In the genomic region with DNA sequence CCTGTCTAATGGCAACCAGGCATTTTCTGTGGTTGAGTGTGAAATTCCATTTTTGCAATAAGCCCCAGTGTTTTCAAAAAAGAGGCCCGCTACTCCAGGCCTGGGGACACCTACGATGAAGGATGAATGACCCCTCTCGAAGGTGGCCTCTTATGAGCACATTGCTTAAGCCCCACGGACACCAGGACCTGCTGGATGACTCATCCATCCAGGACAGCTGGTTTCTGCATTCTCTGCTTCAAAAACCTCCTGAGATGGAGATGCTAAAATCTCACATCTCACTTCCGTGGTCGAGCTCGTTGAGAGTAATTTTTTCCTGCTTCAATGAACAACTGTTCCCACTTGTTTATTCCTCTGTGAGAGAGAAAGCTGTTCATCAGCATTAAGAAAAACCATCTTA, we compare ENCODE assay signal across 25 cellular contexts.
"Had no signal": no experiment of that assay in that cellular context is flagged by ENCODE, and none has a peak within 500 bp of the region (broad histone marks: within the 10 kb centered on the region; RNA-seq: fewer than 3 reads in every experiment).

No MANE protein-coding gene starts in this region.

- DNase-seq: activated CD4-positive, alpha-beta T cell treated with anti-CD3 and anti-CD28 coated beads for 36 hours; activated CD4-positive, CD25-positive, alpha-beta regulatory T cell; activated naive CD4-positive, alpha-beta T cell; activated T-cell treated with anti-CD3 and anti-CD28 coated beads for 4 hours; activated T-cell treated with anti-CD3 and anti-CD28 coated beads, Interleukin-2, amount 50 U/mL, for 72 hours; caudate nucleus; endodermal cell; esophagus squamous epithelium; foreskin melanocyte; left lung; lower lobe of right lung; mucosa of descending colon; stimulated activated CD4-positive, alpha-beta T cell treated with anti-CD3 and anti-CD28 coated beads, Interleukin-12 subunit alpha, Interleukin-12 subunit beta, amount 100 ng/mL, for 4 hours; stimulated activated CD4-positive, alpha-beta T cell treated with anti-CD3 and anti-CD28 coated beads, Interleukin-4, amount 100 ng/mL, for 1 hour had no signal

- H3K4me1 Mint-ChIP-seq: activated CD4-positive, alpha-beta T cell treated with anti-CD3 and anti-CD28 coated beads for 36 hours; nephron; stimulated activated effector memory CD8-positive, alpha-beta T cell treated with anti-CD3 and anti-CD28 coated beads, Interleukin-12 subunit alpha, Interleukin-12 subunit beta, amount 100 ng/mL, for 72 hours had no signal

- H3K27ac ChIP-seq: ascending aorta, esophagus squamous epithelium, left lung, lower lobe of right lung, neutrophil, skin epidermis, thoracic aorta had no signal

- H3K27me3 Mint-ChIP-seq: activated CD4-positive, alpha-beta T cell treated with anti-CD3 and anti-CD28 coated beads for 36 hours; activated naive CD8-positive, alpha-beta T cell; dendritic cell treated with granulocyte-macrophage colony-stimulating factor and Interleukin-4, amounts not matched to agents 40 ng/mL and 50 ng/mL, for 4 days; stimulated activated naive CD8-positive, alpha-beta T cell treated with anti-CD3 and anti-CD28 coated beads, Interleukin-15, Interleukin-2, amounts not matched to agents 100 ng/mL and 50 ng/mL, for 24 hours had no signal

- FAIRE-seq: urothelium cell line had no signal

- H3K9me3 ChIP-seq: ascending aorta, neutrophil, thoracic aorta had no signal

- H3K4me3 Mint-ChIP-seq: activated CD4-positive, alpha-beta T cell treated with anti-CD3 and anti-CD28 coated beads for 36 hours; activated naive CD8-positive, alpha-beta T cell; activated T-cell treated with anti-CD3 and anti-CD28 coated beads, Interleukin-2, amount 50 U/mL, for 72 hours; dendritic cell treated with granulocyte-macrophage colony-stimulating factor and Interleukin-4, amounts not matched to agents 40 ng/mL and 50 ng/mL, for 4 days; endodermal cell; nephron; stimulated activated effector memory CD8-positive, alpha-beta T cell treated with anti-CD3 and anti-CD28 coated beads, Interleukin-12 subunit alpha, Interleukin-12 subunit beta, amount 100 ng/mL, for 72 hours; stimulated activated naive CD8-positive, alpha-beta T cell treated with anti-CD3 and anti-CD28 coated beads, Interleukin-15, Interleukin-2, amounts not matched to agents 100 ng/mL and 50 ng/mL, for 24 hours had no signal

- H3K27me3 ChIP-seq: ascending aorta, esophagus squamous epithelium, left lung, neutrophil had no signal

- ATAC-seq: activated CD4-positive, alpha-beta T cell treated with anti-CD3 and anti-CD28 coated beads for 36 hours; activated T-cell treated with anti-CD3 and anti-CD28 coated beads, Interleukin-2, amount 50 U/mL, for 72 hours; left lung; lower lobe of right lung; mucosa of descending colon; sciatic nerve; stimulated activated effector memory CD8-positive, alpha-beta T cell treated with anti-CD3 and anti-CD28 coated beads, Interleukin-12 subunit alpha, Interleukin-12 subunit beta, amount 100 ng/mL, for 72 hours had no signal

- H3K27ac Mint-ChIP-seq: activated CD4-positive, alpha-beta T cell treated with anti-CD3 and anti-CD28 coated beads for 36 hours; activated naive CD8-positive, alpha-beta T cell; activated T-cell treated with anti-CD3 and anti-CD28 coated beads, Interleukin-2, amount 50 U/mL, for 72 hours; dendritic cell treated with granulocyte-macrophage colony-stimulating factor and Interleukin-4, amounts not matched to agents 40 ng/mL and 50 ng/mL, for 4 days; endodermal cell; nephron; stimulated activated effector memory CD8-positive, alpha-beta T cell treated with anti-CD3 and anti-CD28 coated beads, Interleukin-12 subunit alpha, Interleukin-12 subunit beta, amount 100 ng/mL, for 72 hours; stimulated activated naive CD8-positive, alpha-beta T cell treated with anti-CD3 and anti-CD28 coated beads, Interleukin-15, Interleukin-2, amounts not matched to agents 100 ng/mL and 50 ng/mL, for 24 hours had no signal

- H3K4me1 ChIP-seq: ascending aorta, esophagus squamous epithelium, left lung, lower lobe of right lung had no signal

- H3K36me3 Mint-ChIP-seq: activated naive CD8-positive, alpha-beta T cell; stimulated activated effector memory CD8-positive, alpha-beta T cell treated with anti-CD3 and anti-CD28 coated beads, Interleukin-12 subunit alpha, Interleukin-12 subunit beta, amount 100 ng/mL, for 72 hours had no signal

- H3K36me3 ChIP-seq: ascending aorta, esophagus squamous epithelium, left lung, lower lobe of right lung, neutrophil, thoracic aorta had no signal

- H3K4me3 ChIP-seq: ascending aorta, esophagus squamous epithelium, left lung, lower lobe of right lung, mucosa of descending colon, skin epidermis, thoracic aorta had no signal
